Comparison of ENCODE assay signal across 19 cellular contexts in genomic region chr6:51129043-51129442, GRCh38.
"Had no signal": no experiment of that assay in that cellular context is flagged by ENCODE, and none has a peak within 500 bp of the region (broad histone marks: within the 10 kb centered on the region; RNA-seq: fewer than 3 reads in every experiment).

No MANE protein-coding gene starts in this region.

- H3K4me1 Mint-ChIP-seq: T-cell had no signal

- H3K36me3 Mint-ChIP-seq: T-cell had no signal

- DNase-seq: IMR-90, Kasumi-1, MM.1S, NCI-H1092 treated with DMSO at 0.1 percent for 48 hours, NCI-H1436, NCI-H187, NCI-H2029, NCI-H2081 treated with DMSO at 0.1 percent for 48 hours, NCI-H2171, NCI-H226, NCI-H446, NCI-H510A, NCI-H524 treated with DMSO at 0.1 percent for 48 hours, NCI-H69, PC-3, SHP77, SK-N-SH, SW 1271, T-cell had no signal

- H3K4me3 Mint-ChIP-seq: T-cell had no signal

- H3K27me3 Mint-ChIP-seq: T-cell had no signal

- H3K27ac Mint-ChIP-seq: T-cell had no signal
